Comparison of ENCODE assay signal across 18 cellular contexts in genomic region chr3:107683447-107683846, GRCh38.
A peak's percentile ranks its signal among the peaks of the same experiment; 100 is the strongest.
DNase-seq lines count a peak whose midpoint lies in the region; ATAC-seq, FAIRE-seq and TF ChIP-seq lines count a peak whose summit lies in the region.
"Had no signal": no experiment of that assay in that cellular context is flagged by ENCODE, and none has a peak within 500 bp of the region (broad histone marks: within the 10 kb centered on the region; RNA-seq: fewer than 3 reads in every experiment).

No MANE protein-coding gene starts in this region.

- TF ChIP-seq EP300 in HepG2 (IDR thresholded peaks at IDR 0.05; ENCODE audit: low read depth in 2 of 2, low read length in 2 of 2) (no peak), HepG2 (CRISPR knock-in tag; IDR thresholded peaks at IDR 0.05; ENCODE audit: borderline replicate concordance) (no peak), K562 (IDR thresholded peaks at IDR 0.05; ENCODE audit: low read length) (no peak)

- no peaks in the 10 kb centered on the region for H3K9me1 ChIP-seq in K562 (ENCODE audit: control insufficient read depth, insufficient read depth, low read length)

- H3K79me2 ChIP-seq in HepG2 (ENCODE audit: insufficient read depth, low read length) (peaks cover 3% of the 10 kb centered on the region), K562 (ENCODE audit: control insufficient read depth, insufficient read depth, low read length) (no peaks in the 10 kb centered on the region)

- BruUV-seq in HepG2 (replicated peaks; lab: Mats Ljungman, UMichigan) = no TSS peak
- no TSS peak for BruUV-seq in K562 (replicated peaks; lab: Mats Ljungman, UMichigan)

- POLR2A ChIA-PET in HepG2 (lab: Yijun Ruan, JAX) (no interaction called here), K562 (lab: Yijun Ruan, JAX) (no interaction called here)

- intact Hi-C loops in HepG2 (cut with micrococcal nuclease; ENCODE audit: unreplicated experiment) = no loop called here
- intact Hi-C loops in right lobe of liver (cut with DNase I) = no loop called here
- intact Hi-C loops in K562 (cut with micrococcal nuclease) = no loop called here
- intact Hi-C loops in left ventricle myocardium inferior (cut with micrococcal nuclease) = no loop called here

- no peak overlapping the region for H3K27ac Mint-ChIP-seq in activated naive CD4-positive, alpha-beta T cell treated with anti-CD3 and anti-CD28 coated beads, Interleukin-2, amount 50 U/mL, for 72 hours
- H3K27ac Mint-ChIP-seq: brain had no signal

- ATAC-seq in HepG2 = no peak
- ATAC-seq in right lobe of liver = no peak
- ATAC-seq in K562 = no peak
- no peak for ATAC-seq in activated naive CD4-positive, alpha-beta T cell treated with anti-CD3 and anti-CD28 coated beads, Interleukin-2, amount 50 U/mL, for 72 hours
- ATAC-seq: mucosa of descending colon had no signal

- peaks cover 0 to 7% of the 10 kb centered on the region in 2 donors for H3K36me3 Mint-ChIP-seq in activated naive CD4-positive, alpha-beta T cell treated with anti-CD3 and anti-CD28 coated beads, Interleukin-2, amount 50 U/mL, for 72 hours

- H3K9me3 ChIP-seq in HepG2 (ENCODE audit: low read length) (peaks cover 12% of the 10 kb centered on the region), right lobe of liver (no peaks in the 10 kb centered on the region), K562 (replicated peaks; ENCODE audit: control insufficient read depth, insufficient read depth, low read depth, low read length) (no peaks in the 10 kb centered on the region), left ventricle myocardium inferior (replicated peaks) (no peaks in the 10 kb centered on the region), SJCRH30 (replicated peaks) (0 out of 2 replicates have a peak, but pooled peaks cover 3% of the 10 kb centered on the region)
- H3K9me3 ChIP-seq: mucosa of descending colon, psoas muscle, spleen had no signal

- DNase-seq in HepG2 (ENCODE audit: low spot score) (no peak), right lobe of liver (no peak), K562 (ENCODE audit: extremely low read depth in 1 of 4, low spot score in 3 of 4) (no peak), left ventricle myocardium inferior (no peak), SJCRH30 (no peak), NCI-H82 treated with DMSO at 0.1 percent for 48 hours (lab: John Stamatoyannopoulos, UW; ENCODE audit: unreplicated experiment) (no peak), SK-N-DZ (ENCODE audit: low spot score) (no peak)
- DNase-seq in activated naive CD4-positive, alpha-beta T cell treated with anti-CD3 and anti-CD28 coated beads, Interleukin-2, amount 50 U/mL, for 72 hours (ENCODE audit: low spot score in 2 of 2) = no peak
- DNase-seq: activated CD4-positive, alpha-beta T cell treated with anti-CD3 and anti-CD28 coated beads, Interleukin-2, amount 50 U/mL, for 4 hours; activated T-cell treated with anti-CD3 and anti-CD28 coated beads for 4 hours; mucosa of descending colon; NCI-H187; psoas muscle; spleen; stimulated activated CD8-positive, alpha-beta memory T cell treated with anti-CD3 and anti-CD28 coated beads, Interleukin-4, amount 100 ng/mL, for 48 hours had no signal

- H3K27ac ChIP-seq in HepG2 (ENCODE audit: extremely low read length, insufficient read depth, low read length) (peak overlapping the region; percentile 69), right lobe of liver (no peak overlapping the region), K562 (ENCODE audit: extremely low read depth, low read depth, low read length) (no peak overlapping the region), left ventricle myocardium inferior (replicated peaks) (peak overlapping the region; percentile 68), SJCRH30 (no peak overlapping the region)
- H3K27ac ChIP-seq: C4-2B, psoas muscle, spleen had no signal

- H3K4me3 ChIP-seq in HepG2 (replicated peaks in 1 of 3; ENCODE audit: insufficient read depth in 1 of 3, low read depth in 2 of 3, low read length in 3 of 3) (no peak overlapping the region), right lobe of liver (no peak overlapping the region), K562 (no peak overlapping the region), left ventricle myocardium inferior (no peak overlapping the region), SJCRH30 (no peak overlapping the region)
- H3K4me3 ChIP-seq: mucosa of descending colon, psoas muscle, spleen had no signal

- TF ChIP-seq CTCF in HepG2 (CRISPR knock-in tag; IDR thresholded peaks at IDR 0.05) (no peak), right lobe of liver (IDR thresholded peaks at IDR 0.05) (no peak), K562 (IDR thresholded peaks at IDR 0.05 in 2 of 3, conservative IDR thresholded peaks at IDR 0.05 in 1 of 3; ENCODE audit: insufficient read depth in 2 of 3, low read depth in 1 of 3, low read length in 3 of 3) (no peak), left ventricle myocardium inferior (IDR thresholded peaks at IDR 0.05; ENCODE audit: borderline replicate concordance) (no peak)

- H3K4me1 ChIP-seq in HepG2 (ENCODE audit: insufficient read depth, low read length) (peaks cover 76% of the 10 kb centered on the region), right lobe of liver (no peaks in the 10 kb centered on the region), K562 (replicated peaks in 1 of 2; ENCODE audit: control insufficient read depth in 2 of 2, insufficient read depth in 2 of 2, low read length in 2 of 2) (peaks cover 0 to 7% of the 10 kb centered on the region in 2 experiments; a peak in 1 of 5 replicates), left ventricle myocardium inferior (peaks cover 67% of the 10 kb centered on the region), SJCRH30 (no peaks in the 10 kb centered on the region)

- H2AFZ ChIP-seq in HepG2 (ENCODE audit: low read length) (no peak overlapping the region), K562 (ENCODE audit: low read depth, low read length) (no peak overlapping the region)

- in situ Hi-C loops in HepG2 (cut with HindIII; ENCODE audit: extremely low pct_ligation_motif_present, low pct_unique_long_range_greater_than_20kb) = no loop called here
- in situ Hi-C loops in K562 (cut with MboI) = no loop called here

- H3K4me2 ChIP-seq in HepG2 (ENCODE audit: low read depth, low read length) (no peak overlapping the region), K562 (ENCODE audit: insufficient read depth, low read length) (no peak overlapping the region)

- no peaks in the 10 kb centered on the region for H3K27me3 ChIP-seq in HepG2 (ENCODE audit: control insufficient read depth in 1 of 2, insufficient read depth in 2 of 2, low read length in 2 of 2)
- H3K27me3 ChIP-seq in right lobe of liver = no peaks in the 10 kb centered on the region
- no peaks in the 10 kb centered on the region for H3K27me3 ChIP-seq in K562 (ENCODE audit: control insufficient read depth in 2 of 2, insufficient read depth in 2 of 2, low read length in 2 of 2)
- H3K27me3 ChIP-seq in left ventricle myocardium inferior (ENCODE audit: low read depth) = no peaks in the 10 kb centered on the region
- no peaks in the 10 kb centered on the region for H3K27me3 ChIP-seq in SJCRH30
- H3K27me3 ChIP-seq: spleen had no signal

- H3K9ac ChIP-seq in HepG2 (ENCODE audit: insufficient read depth, low read depth, low read length) (no peak overlapping the region), K562 (ENCODE audit: insufficient read depth in 1 of 2, low read depth in 2 of 2, low read length in 2 of 2) (no peak overlapping the region)

- 94% methylated on average over 4 of the region's 4 CpGs for WGBS in HepG2 (ENCODE audit: low lambda C conversion rate)
- WGBS in right lobe of liver (ENCODE audit: insufficient coverage, low coverage, low lambda C conversion rate, missing lambda C conversion rate) = 73% methylated on average over 4 of the region's 4 CpGs
- 27% methylated on average over 4 of the region's 4 CpGs for WGBS in K562 (ENCODE audit: insufficient coverage, low coverage, missing lambda C conversion rate)

- TF ChIP-seq RAD21 in HepG2 (CRISPR knock-in tag; IDR thresholded peaks at IDR 0.05) (no peak), K562 (CRISPR knock-in tag; conservative IDR thresholded peaks at IDR 0.05 in 1 of 2, IDR thresholded peaks at IDR 0.05 in 1 of 2) (no peak)

- CTCF ChIA-PET in HepG2 (lab: Yijun Ruan, JAX; ENCODE audit: low intra/inter-chr PET ratio, low total read pairs) = no interaction called here
- CTCF ChIA-PET in K562 (lab: Yijun Ruan, JAX; ENCODE audit: low intra/inter-chr PET ratio) = no interaction called here

- TF ChIP-seq POLR2A in HepG2 (IDR thresholded peaks at IDR 0.05; ENCODE audit: insufficient read depth in 1 of 2, low read depth in 2 of 2, low read length in 2 of 2) (no peak), right lobe of liver (IDR thresholded peaks at IDR 0.05) (no peak), K562 (conservative IDR thresholded peaks at IDR 0.05) (no peak)

- H4K20me1 ChIP-seq in HepG2 (ENCODE audit: insufficient read depth, low read length) = no peaks in the 10 kb centered on the region
- no peaks in the 10 kb centered on the region for H4K20me1 ChIP-seq in K562 (replicated peaks; ENCODE audit: control insufficient read depth, insufficient read depth, low read length)

- H3K36me3 ChIP-seq in HepG2 (replicated peaks in 1 of 2; ENCODE audit: control insufficient read depth in 1 of 2, insufficient read depth in 2 of 2, low read length in 2 of 2) = no peaks in the 10 kb centered on the region; a peak in 1 of 5 replicates
- H3K36me3 ChIP-seq in right lobe of liver = no peaks in the 10 kb centered on the region
- H3K36me3 ChIP-seq in K562 (ENCODE audit: control insufficient read depth, insufficient read depth, low read length) = no peaks in the 10 kb centered on the region
- H3K36me3 ChIP-seq in left ventricle myocardium inferior = no peaks in the 10 kb centered on the region
- H3K36me3 ChIP-seq in SJCRH30 = no peaks in the 10 kb centered on the region
- H3K36me3 ChIP-seq: spleen had no signal

- FAIRE-seq in HepG2 (lab: Jason Lieb, UNC) (no peak), K562 (lab: Jason Lieb, UNC) (no peak)
- FAIRE-seq: A204.1 had no signal

- H3K9me3 Mint-ChIP-seq in activated naive CD4-positive, alpha-beta T cell treated with anti-CD3 and anti-CD28 coated beads, Interleukin-2, amount 50 U/mL, for 72 hours = peaks cover 0 to 7% of the 10 kb centered on the region in 2 donors

TF ChIP-seq in HepG2, 621 proteins besides CTCF, POLR2A, EP300 and RAD21 (continues in another document):
- TF ChIP-seq THYN1 (CRISPR knock-in tag; IDR thresholded peaks at IDR 0.05; ENCODE audit: borderline replicate concordance, low read depth) = no peak

Comparison
In these comparisons a context has a peak if more than half of its experiments do, and no peak if none do; other contexts are left out.
1. H3K27ac ChIP-seq: peak in HepG2 (single experiment) and left ventricle myocardium inferior (single experiment); none in right lobe of liver (0 of 3), K562 (single experiment) and SJCRH30 (single experiment).
2. Of the 241 proteins assayed by ChIP-seq in both HepG2 and K562: peak only in HepG2: none; only in K562: NFIC; in both: none; in neither: 240.